Comparison of ENCODE assay signal across 13 cellular contexts in genomic region chr19:36151144-36152051, GRCh38. TPM values are rescaled to one million over a fixed set of nuclear protein-coding genes. Genes with fewer than 3 reads are reported as not detected.
A peak's percentile ranks its signal among the peaks of the same experiment; 100 is the strongest.
DNase-seq lines count a peak whose midpoint lies in the region; ATAC-seq and TF ChIP-seq lines count a peak whose summit lies in the region.
"Had no signal": no experiment of that assay in that cellular context is flagged by ENCODE, and none has a peak within 500 bp of the region (broad histone marks: within the 10 kb centered on the region; RNA-seq: fewer than 3 reads in every experiment).

No MANE protein-coding gene starts in this region.

- peaks cover 29% of the 10 kb centered on the region for H3K36me3 Mint-ChIP-seq in mesothelial cell of epicardium

- 71 to 80% methylated on average over 47 of the region's 47 CpGs for WGBS in sigmoid colon, 2 donors

- no peak overlapping the region for H3K4me3 Mint-ChIP-seq in mesothelial cell of epicardium
- H3K4me3 Mint-ChIP-seq: activated CD8-positive, alpha-beta T cell treated with anti-CD3 and anti-CD28 coated beads, Interleukin-2, amount 10 ng/mL, durations not matched to agents 7 days and 5 days had no signal

- DNase-seq in ELF-1 (ENCODE audit: low read depth, low spot score) (peak; percentile 66), choroid plexus epithelial cell (ENCODE audit: low read depth) (peak; percentile 20), sigmoid colon (peak; percentile 83), mesothelial cell of epicardium (ENCODE audit: low spot score in 2 of 2, unreplicated experiment in 2 of 2) (no peak), MG63 (no peak)
- DNase-seq: activated CD8-positive, alpha-beta T cell treated with anti-CD3 and anti-CD28 coated beads, Interleukin-2, amount 10 ng/mL, durations not matched to agents 7 days and 5 days; occipital lobe had no signal

- ATAC-seq in GM18520 (IDR thresholded peaks at IDR 0.05; ENCODE audit: unreplicated experiment) (no peak), HG03135 (IDR thresholded peaks at IDR 0.05; ENCODE audit: unreplicated experiment) (no peak)
- ATAC-seq: activated CD8-positive, alpha-beta T cell treated with anti-CD3 and anti-CD28 coated beads, Interleukin-2, amount 10 ng/mL, durations not matched to agents 7 days and 5 days had no signal

- peaks cover 0 to 31% (median 20%) of the 10 kb centered on the region in 4 donors for H3K4me1 ChIP-seq in sigmoid colon

- H3K27me3 ChIP-seq in sigmoid colon: no peaks in the 10 kb centered on the region
- no peaks in the 10 kb centered on the region for H3K27me3 ChIP-seq in MG63

- no peaks in the 10 kb centered on the region for H3K27me3 Mint-ChIP-seq in mesothelial cell of epicardium (ENCODE audit: low read depth)

- H3K36me3 ChIP-seq in sigmoid colon: peaks cover 11 to 43% (median 31%) of the 10 kb centered on the region in 4 donors
- peaks cover 48% of the 10 kb centered on the region for H3K36me3 ChIP-seq in MG63

- H3K4me1 Mint-ChIP-seq in mesothelial cell of epicardium: no peaks in the 10 kb centered on the region

- H3K9me3 ChIP-seq in iPS-18c (ENCODE audit: control insufficient read depth, insufficient read depth, low read length): no peaks in the 10 kb centered on the region
- H3K9me3 ChIP-seq in sigmoid colon: no peaks in the 10 kb centered on the region
- H3K9me3 ChIP-seq in MG63: no peaks in the 10 kb centered on the region

- no peak for TF ChIP-seq CTCF in choroid plexus epithelial cell (conservative IDR thresholded peaks at IDR 0.05; ENCODE audit: low read depth, low read length)
- no peak for TF ChIP-seq CTCF in sigmoid colon (IDR thresholded peaks at IDR 0.05)
- TF ChIP-seq CTCF in mesothelial cell of epicardium (IDR thresholded peaks at IDR 0.05; ENCODE audit: unreplicated experiment): no peak

- no peak for TF ChIP-seq POLR2A in sigmoid colon (IDR thresholded peaks at IDR 0.05)

- H3K27ac ChIP-seq in sigmoid colon: peak overlapping the region; percentile 91 to 99 (median 93)

- H3K9me3 Mint-ChIP-seq in mesothelial cell of epicardium: no peaks in the 10 kb centered on the region

- H3K4me3 ChIP-seq in choroid plexus epithelial cell (ENCODE audit: low read depth, low read length): peak overlapping the region; percentile 60
- peak overlapping the region; percentile 6; the same call in 1 of the 2 replicates for H3K4me3 ChIP-seq in iPS-18c (ENCODE audit: insufficient read depth, low read depth, low read length)
- peak overlapping the region; percentile 41 to 79 (median 58) for H3K4me3 ChIP-seq in sigmoid colon
- no peak overlapping the region for H3K4me3 ChIP-seq in MG63

- H3K27ac Mint-ChIP-seq in mesothelial cell of epicardium: no peak overlapping the region
- H3K27ac Mint-ChIP-seq: activated CD8-positive, alpha-beta T cell treated with anti-CD3 and anti-CD28 coated beads, Interleukin-2, amount 10 ng/mL, durations not matched to agents 7 days and 5 days had no signal

- intact Hi-C loops in sigmoid colon (cut with DNase I): loop anchor here (1.0 kb wide), 1 partner anchor 11 kb away; the partner anchor contains the start of gene CAPNS1

- no peak for TF ChIP-seq EP300 in sigmoid colon (IDR thresholded peaks at IDR 0.05)

RNA-seq across cellular contexts. Expression of gene COX7A1, which starts 0.8 kb away (rescaled TPM):
- total RNA-seq in sigmoid colon: 10 to 100 TPM; 43.0 to 88.5 (median 72.4) TPM
- polyA plus RNA-seq in sigmoid colon: 10 to 100 TPM; 11.3 to 27.0 (median 11.4) TPM
- not detected in 3 replicates for total RNA-seq in mesothelial cell of epicardium
- total RNA-seq in MG63 (2014; rRNA removed; shearing (Covaris generic); ENCODE audit: low replicate concordance): not detected in 2 replicates
- total RNA-seq: activated CD8-positive, alpha-beta T cell treated with anti-CD3 and anti-CD28 coated beads, Interleukin-2, amount 10 ng/mL, durations not matched to agents 7 days and 5 days; M059J had no signal

RNA-seq across cellular contexts. Expression of gene CAPNS1, which starts 11.5 kb away (rescaled TPM):
- total RNA-seq in sigmoid colon: 100 to 1,000 TPM; 101 to 116 (median 104) TPM
- 100 to 1,000 TPM; 656 to 938 (median 931) TPM for polyA plus RNA-seq in sigmoid colon
- total RNA-seq in mesothelial cell of epicardium: 425 to 453 TPM (median 451 TPM) in 3 replicates
- 415 and 505 TPM in 2 replicates for total RNA-seq in MG63 (2014; rRNA removed; shearing (Covaris generic); ENCODE audit: low replicate concordance)

RNA-seq across cellular contexts. Expression of gene TBCB, which starts 36.1 kb away (rescaled TPM):
- total RNA-seq in sigmoid colon (100 to 1,000 TPM; 109 to 162 (median 153) TPM), mesothelial cell of epicardium (112 to 116 TPM (median 115 TPM) in 3 replicates)
- 100 to 1,000 TPM; 117 to 133 (median 125) TPM for polyA plus RNA-seq in sigmoid colon
- total RNA-seq in MG63 (2014; rRNA removed; shearing (Covaris generic); ENCODE audit: low replicate concordance): 453 and 520 TPM in 2 replicates

RNA-seq across cellular contexts. Expression of gene POLR2I, which starts 36.7 kb away (rescaled TPM):
- total RNA-seq in sigmoid colon (100 to 1,000 TPM in 1 of 4 donors, 10 to 100 TPM in 3; 39.9 to 118 (median 83.5) TPM), mesothelial cell of epicardium (51.8 to 60.9 TPM (median 59.5 TPM) in 3 replicates)
- polyA plus RNA-seq in sigmoid colon: 10 to 100 TPM; 46.7 to 96.1 (median 52.0) TPM
- 94.2 and 101 TPM in 2 replicates for total RNA-seq in MG63 (2014; rRNA removed; shearing (Covaris generic); ENCODE audit: low replicate concordance)

RNA-seq across cellular contexts. Expression of gene OVOL3, which starts 40.5 kb away (rescaled TPM):
- total RNA-seq in sigmoid colon: not detected
- polyA plus RNA-seq in sigmoid colon: not detected
- total RNA-seq in mesothelial cell of epicardium: not detected in 3 replicates
- total RNA-seq in MG63 (2014; rRNA removed; shearing (Covaris generic); ENCODE audit: low replicate concordance): not detected in 2 replicates
- total RNA-seq: dermis microvascular lymphatic vessel endothelial cell, occipital lobe, RPMI7951 had no signal

Comparison
In these comparisons a context has a peak if more than half of its experiments do, and no peak if none do; other contexts are left out.
1. DNase-seq: peak in ELF-1 (single experiment), choroid plexus epithelial cell (single experiment) and sigmoid colon (single experiment); none in mesothelial cell of epicardium (0 of 2) and MG63 (single experiment).
2. RNA of gene COX7A1, which starts 0.8 kb away (total RNA-seq): 43.0 to 88.5 TPM in sigmoid colon; not detected in mesothelial cell of epicardium and not detected in MG63; every median in the first group is over 10 times any median in the second.